Comparison of ENCODE assay signal across 21 cellular contexts in genomic region chr2:238862701-238863100, GRCh38. TPM values are rescaled to one million over a fixed set of nuclear protein-coding genes. Genes with fewer than 3 reads are reported as not detected.
"Had no signal": no experiment of that assay in that cellular context is flagged by ENCODE, and none has a peak within 500 bp of the region (broad histone marks: within the 10 kb centered on the region; RNA-seq: fewer than 3 reads in every experiment).

No MANE protein-coding gene starts in this region.

- H3K27ac ChIP-seq: psoas muscle, right lobe of liver had no signal

- H3K9me3 Mint-ChIP-seq: activated B cell treated with CpG ODN at 0.5 μM for 24 hours; activated CD4-positive, alpha-beta memory T cell treated with anti-CD3 and anti-CD28 coated beads, Interleukin-2, amount 10 ng/mL, durations not matched to agents 7 days and 5 days; activated naive CD8-positive, alpha-beta T cell treated with anti-CD3 and anti-CD28 coated beads, Interleukin-2, amount 10 ng/mL, durations not matched to agents 7 days and 5 days; neural crest cell; stimulated activated effector memory CD8-positive, alpha-beta T cell treated with anti-CD3 and anti-CD28 coated beads, Interleukin-12 subunit alpha, Interleukin-12 subunit beta, amount 100 ng/mL, for 72 hours; T-helper 2 cell treated with Interferon-gamma antibody and Interleukin-4, amounts not matched to agents 5 μg/mL and 100 μg/mL, for 36 hours had no signal

- H3K4me3 ChIP-seq: coronary artery, gastroesophageal sphincter, heart right ventricle, left lung, psoas muscle, right lobe of liver, smooth muscle cell, stomach, thoracic aorta, upper lobe of right lung had no signal

- H3K36me3 Mint-ChIP-seq: activated CD8-positive, alpha-beta memory T cell treated with anti-CD3 and anti-CD28 coated beads, Interleukin-2, amount 10 ng/mL, durations not matched to agents 7 days and 5 days; activated naive CD8-positive, alpha-beta T cell treated with anti-CD3 and anti-CD28 coated beads, Interleukin-2, amount 10 ng/mL, durations not matched to agents 7 days and 5 days; stimulated activated effector memory CD8-positive, alpha-beta T cell treated with anti-CD3 and anti-CD28 coated beads, Interleukin-12 subunit alpha, Interleukin-12 subunit beta, amount 100 ng/mL, for 72 hours had no signal

- DNase-seq: activated B cell treated with CpG ODN at 0.5 μM for 24 hours; activated CD4-positive, alpha-beta memory T cell treated with anti-CD3 and anti-CD28 coated beads, Interleukin-2, amount 10 ng/mL, durations not matched to agents 7 days and 5 days; activated CD4-positive, alpha-beta T cell treated with anti-CD3 and anti-CD28 coated beads for 4 hours; activated naive CD8-positive, alpha-beta T cell treated with anti-CD3 and anti-CD28 coated beads, Interleukin-2, amount 10 ng/mL, durations not matched to agents 7 days and 5 days; anterior cingulate cortex; erythroblast; heart right ventricle; left lung; psoas muscle; right lobe of liver; stimulated activated CD4-positive, alpha-beta T cell treated with anti-CD3 and anti-CD28 coated beads, Interleukin-4, amount 100 ng/mL, for 24 hours; stomach; upper lobe of right lung had no signal

- ATAC-seq: activated CD8-positive, alpha-beta memory T cell treated with anti-CD3 and anti-CD28 coated beads, Interleukin-2, amount 10 ng/mL, durations not matched to agents 7 days and 5 days; gastroesophageal sphincter; heart right ventricle; left lung; psoas muscle; right lobe of liver; stimulated activated effector memory CD8-positive, alpha-beta T cell treated with anti-CD3 and anti-CD28 coated beads, Interleukin-12 subunit alpha, Interleukin-12 subunit beta, amount 100 ng/mL, for 72 hours; upper lobe of right lung had no signal

- H3K4me3 Mint-ChIP-seq: activated B cell treated with CpG ODN at 0.5 μM for 24 hours; activated CD4-positive, alpha-beta memory T cell treated with anti-CD3 and anti-CD28 coated beads, Interleukin-2, amount 10 ng/mL, durations not matched to agents 7 days and 5 days; activated CD8-positive, alpha-beta memory T cell treated with anti-CD3 and anti-CD28 coated beads, Interleukin-2, amount 10 ng/mL, durations not matched to agents 7 days and 5 days; activated naive CD8-positive, alpha-beta T cell treated with anti-CD3 and anti-CD28 coated beads, Interleukin-2, amount 10 ng/mL, durations not matched to agents 7 days and 5 days; neural crest cell; stimulated activated effector memory CD8-positive, alpha-beta T cell treated with anti-CD3 and anti-CD28 coated beads, Interleukin-12 subunit alpha, Interleukin-12 subunit beta, amount 100 ng/mL, for 72 hours; T-helper 2 cell treated with Interferon-gamma antibody and Interleukin-4, amounts not matched to agents 5 μg/mL and 100 μg/mL, for 36 hours had no signal

- H3K27ac Mint-ChIP-seq: activated B cell treated with CpG ODN at 0.5 μM for 24 hours; activated CD4-positive, alpha-beta memory T cell treated with anti-CD3 and anti-CD28 coated beads, Interleukin-2, amount 10 ng/mL, durations not matched to agents 7 days and 5 days; activated CD8-positive, alpha-beta memory T cell treated with anti-CD3 and anti-CD28 coated beads, Interleukin-2, amount 10 ng/mL, durations not matched to agents 7 days and 5 days; activated naive CD8-positive, alpha-beta T cell treated with anti-CD3 and anti-CD28 coated beads, Interleukin-2, amount 10 ng/mL, durations not matched to agents 7 days and 5 days; stimulated activated effector memory CD8-positive, alpha-beta T cell treated with anti-CD3 and anti-CD28 coated beads, Interleukin-12 subunit alpha, Interleukin-12 subunit beta, amount 100 ng/mL, for 72 hours; T-helper 2 cell treated with Interferon-gamma antibody and Interleukin-4, amounts not matched to agents 5 μg/mL and 100 μg/mL, for 36 hours had no signal

- H3K4me1 Mint-ChIP-seq: activated CD4-positive, alpha-beta memory T cell treated with anti-CD3 and anti-CD28 coated beads, Interleukin-2, amount 10 ng/mL, durations not matched to agents 7 days and 5 days; activated naive CD8-positive, alpha-beta T cell treated with anti-CD3 and anti-CD28 coated beads, Interleukin-2, amount 10 ng/mL, durations not matched to agents 7 days and 5 days; stimulated activated effector memory CD8-positive, alpha-beta T cell treated with anti-CD3 and anti-CD28 coated beads, Interleukin-12 subunit alpha, Interleukin-12 subunit beta, amount 100 ng/mL, for 72 hours had no signal

- H3K9me3 ChIP-seq: gastroesophageal sphincter, heart right ventricle, left lung, psoas muscle, right lobe of liver, stomach, thoracic aorta, upper lobe of right lung had no signal

- H3K4me1 ChIP-seq: psoas muscle, right lobe of liver had no signal

- H3K27me3 Mint-ChIP-seq: activated B cell treated with CpG ODN at 0.5 μM for 24 hours had no signal

- H3K36me3 ChIP-seq: gastroesophageal sphincter, heart right ventricle, left lung, right lobe of liver, stomach, thoracic aorta, upper lobe of right lung had no signal

- H3K27me3 ChIP-seq: gastroesophageal sphincter, right lobe of liver, stomach, upper lobe of right lung had no signal

RNA-seq across cellular contexts. Expression of gene TWIST2, which starts 14.8 kb away (rescaled TPM):
- total RNA-seq: activated B cell treated with CpG ODN at 0.5 μM for 24 hours; activated CD4-positive, alpha-beta memory T cell treated with anti-CD3 and anti-CD28 coated beads, Interleukin-2, amount 10 ng/mL, durations not matched to agents 7 days and 5 days; activated CD8-positive, alpha-beta memory T cell treated with anti-CD3 and anti-CD28 coated beads, Interleukin-2, amount 10 ng/mL, durations not matched to agents 7 days and 5 days; activated naive CD8-positive, alpha-beta T cell treated with anti-CD3 and anti-CD28 coated beads, Interleukin-2, amount 10 ng/mL, durations not matched to agents 7 days and 5 days had no signal
